ENCODE assay signal across 8 cellular contexts in genomic region chr9:27548055-27548741, GRCh38. TPM values are rescaled to one million over a fixed set of nuclear protein-coding genes. Genes with fewer than 3 reads are reported as not detected.
DNase-seq lines count a peak whose midpoint lies in the region; ATAC-seq and TF ChIP-seq lines count a peak whose summit lies in the region.

No MANE protein-coding gene starts in this region.

- H3K79me1 ChIP-seq in trophoblast cell (ENCODE audit: low read length), result no peaks in the 10 kb centered on the region

- H3K14ac ChIP-seq in trophoblast cell (ENCODE audit: low read length), result no peak overlapping the region

- H3K4ac ChIP-seq in trophoblast cell (ENCODE audit: low read depth, low read length), result no peak overlapping the region

- H3K4me1 ChIP-seq in trophoblast cell (ENCODE audit: control insufficient read depth in 1 of 2, insufficient read depth in 2 of 2, low read length in 2 of 2) (no peaks in the 10 kb centered on the region), suprapubic skin (no peaks in the 10 kb centered on the region)

- H3K23ac ChIP-seq in trophoblast cell (ENCODE audit: low read length), result no peak overlapping the region

- TF ChIP-seq CTCF in AG04450 (IDR thresholded peaks at IDR 0.05; ENCODE audit: low read depth, low read length), result peak; percentile 57
- TF ChIP-seq CTCF in suprapubic skin (IDR thresholded peaks at IDR 0.05), result peak in 1 of 2 donors; percentile 39

- peak; percentile 72 for ATAC-seq in GM18907 (IDR thresholded peaks at IDR 0.05; ENCODE audit: unreplicated experiment)
- no peak for ATAC-seq in HG03457 (IDR thresholded peaks at IDR 0.05; ENCODE audit: unreplicated experiment)

- no peak overlapping the region for H4K91ac ChIP-seq in trophoblast cell (ENCODE audit: low read depth, low read length)

- H3K9ac ChIP-seq in trophoblast cell (ENCODE audit: low read length), result no peak overlapping the region

- H3K36me3 Mint-ChIP-seq in activated CD4-positive, alpha-beta memory T cell treated with anti-CD3 and anti-CD28 coated beads, Interleukin-2, amount 10 ng/mL, durations not matched to agents 7 days and 5 days (ENCODE audit: low read depth), result peaks cover 2% of the 10 kb centered on the region

- no peak overlapping the region for H2AK5ac ChIP-seq in trophoblast cell (ENCODE audit: low read length)

- H3K9me3 Mint-ChIP-seq in activated CD4-positive, alpha-beta memory T cell treated with anti-CD3 and anti-CD28 coated beads, Interleukin-2, amount 10 ng/mL, durations not matched to agents 7 days and 5 days, result no peaks in the 10 kb centered on the region

- no peaks in the 10 kb centered on the region for H3K4me1 Mint-ChIP-seq in activated CD4-positive, alpha-beta memory T cell treated with anti-CD3 and anti-CD28 coated beads, Interleukin-2, amount 10 ng/mL, durations not matched to agents 7 days and 5 days

- H3K79me2 ChIP-seq in trophoblast cell (ENCODE audit: control insufficient read depth, insufficient read depth, low read length, poor library complexity), result no peaks in the 10 kb centered on the region

- no peak overlapping the region for H3K4me3 Mint-ChIP-seq in activated CD4-positive, alpha-beta memory T cell treated with anti-CD3 and anti-CD28 coated beads, Interleukin-2, amount 10 ng/mL, durations not matched to agents 7 days and 5 days

- CTCF ChIA-PET in AG04450 (lab: Charles Lee), result interaction anchor here (0.6 to 12.8 kb wide), 21 partner anchors 9 to 805 kb away, joined by 3 to 211 read pairs (median 5); partner anchors contain the start of genes CAAP1 and MOB3B
- CTCF ChIA-PET in activated CD4-positive, alpha-beta memory T cell treated with anti-CD3 and anti-CD28 coated beads, Interleukin-2, amount 10 ng/mL, durations not matched to agents 7 days and 5 days (lab: Charles Lee), result interaction anchor here (0.8 to 4.8 kb wide), 6 partner anchors 14 to 215 kb away, joined by 3 to 35 read pairs (median 4); partner anchors contain the start of gene MOB3B

- H2BK12ac ChIP-seq in trophoblast cell (ENCODE audit: low read length), result no peak overlapping the region

- H3K27ac ChIP-seq in AG04450 (ENCODE audit: low read depth, low read length) (no peak overlapping the region), trophoblast cell (ENCODE audit: low read depth, low read length) (no peak overlapping the region), suprapubic skin (no peak overlapping the region)

- H2BK5ac ChIP-seq in trophoblast cell (ENCODE audit: low read depth, low read length, poor library complexity), result no peak overlapping the region

- WGBS in trophoblast cell (ENCODE audit: extremely low coverage, insufficient coverage, insufficient read length), result no CpG with 5 or more reads among the region's 10 CpGs
- WGBS in suprapubic skin, result 37% methylated on average over 10 of the region's 10 CpGs

- H3K4me2 ChIP-seq in trophoblast cell (ENCODE audit: low read length), result no peak overlapping the region

- peaks cover 0 to 5% of the 10 kb centered on the region in 2 experiments for H3K36me3 ChIP-seq in trophoblast cell (ENCODE audit: control insufficient read depth in 1 of 2, insufficient read depth in 2 of 2, low read length in 2 of 2)
- peaks cover 11% of the 10 kb centered on the region for H3K36me3 ChIP-seq in suprapubic skin

- no peak for DNase-seq in AG04450 (ENCODE audit: low read depth, low spot score)
- DNase-seq in OCI-M1 (lab: John Stamatoyannopoulos, UW), result peak; percentile 69
- DNase-seq in fibroblast of gingiva (ENCODE audit: low read depth), result peak; percentile 56
- peak; percentile 4 to 71 for DNase-seq in trophoblast cell
- DNase-seq in suprapubic skin (ENCODE audit: low spot score in 2 of 2), result no peak
- no peak for DNase-seq in activated CD4-positive, alpha-beta memory T cell treated with anti-CD3 and anti-CD28 coated beads, Interleukin-2, amount 10 ng/mL, durations not matched to agents 7 days and 5 days

- TF ChIP-seq POLR2A in suprapubic skin (IDR thresholded peaks at IDR 0.05), result no peak

- no peak overlapping the region for H2BK120ac ChIP-seq in trophoblast cell (ENCODE audit: insufficient read depth, low read length, poor library complexity)

- TF ChIP-seq EP300 in suprapubic skin (IDR thresholded peaks at IDR 0.05), result no peak

- no peaks in the 10 kb centered on the region for H3K9me3 ChIP-seq in AG04450 (ENCODE audit: control insufficient read depth, insufficient read depth, low read length)
- H3K9me3 ChIP-seq in trophoblast cell (ENCODE audit: insufficient read depth, low read depth, low read length), result no peaks in the 10 kb centered on the region
- H3K9me3 ChIP-seq in suprapubic skin, result no peaks in the 10 kb centered on the region

- H2AFZ ChIP-seq in trophoblast cell (ENCODE audit: insufficient read depth, low read length, poor library complexity), result no peak overlapping the region

- H4K8ac ChIP-seq in trophoblast cell (ENCODE audit: low read depth, low read length), result no peak overlapping the region

- H3K27me3 Mint-ChIP-seq in activated CD4-positive, alpha-beta memory T cell treated with anti-CD3 and anti-CD28 coated beads, Interleukin-2, amount 10 ng/mL, durations not matched to agents 7 days and 5 days, result no peaks in the 10 kb centered on the region

- POLR2A ChIA-PET in AG04450 (lab: Yijun Ruan, JAX), result interaction anchor here (0.6 kb wide), 1 partner anchor 8 kb away, joined by 4 read pairs; no protein-coding TSS in a partner anchor
- POLR2A ChIA-PET in activated CD4-positive, alpha-beta memory T cell treated with anti-CD3 and anti-CD28 coated beads, Interleukin-2, amount 10 ng/mL, durations not matched to agents 7 days and 5 days (lab: Charles Lee), result no interaction called here

- H3K18ac ChIP-seq in trophoblast cell (ENCODE audit: low read length), result no peak overlapping the region

- no peak overlapping the region for H3K27ac Mint-ChIP-seq in activated CD4-positive, alpha-beta memory T cell treated with anti-CD3 and anti-CD28 coated beads, Interleukin-2, amount 10 ng/mL, durations not matched to agents 7 days and 5 days

- H3K27me3 ChIP-seq in AG04450 (ENCODE audit: control insufficient read depth, insufficient read depth, low read length), result no peaks in the 10 kb centered on the region
- H3K27me3 ChIP-seq in trophoblast cell (ENCODE audit: insufficient read depth, low read length), result no peaks in the 10 kb centered on the region
- H3K27me3 ChIP-seq in suprapubic skin, result no peaks in the 10 kb centered on the region

- H4K12ac ChIP-seq in trophoblast cell (ENCODE audit: low read depth, low read length), result no peak overlapping the region

- no peak overlapping the region for H3K4me3 ChIP-seq in AG04450 (ENCODE audit: low read depth, low read length)
- no peak overlapping the region for H3K4me3 ChIP-seq in trophoblast cell (ENCODE audit: low read depth, low read length)
- no peak overlapping the region for H3K4me3 ChIP-seq in suprapubic skin

RNA-seq across cellular contexts. Expression of gene MOB3B, which starts 18.6 kb away (rescaled TPM):
- polyA plus RNA-seq in AG04450 (2011; rRNA removed), result 0.32 and 0.38 TPM in 2 replicates
- polyA minus RNA-seq in AG04450 (2011; rRNA and poly(A)+ RNA removed), result 0.43 and 0.83 TPM in 2 replicates
- 24.9 and 25.0 TPM in 2 replicates for polyA plus RNA-seq in trophoblast cell (2013)
- 10 to 100 TPM in 2 of 4 donors, 1 to 10 TPM in 2; 8.2 to 21.5 (median 10.9) TPM for total RNA-seq in suprapubic skin
- under 1 TPM; 0.05 to 0.13 TPM for total RNA-seq in activated CD4-positive, alpha-beta memory T cell treated with anti-CD3 and anti-CD28 coated beads, Interleukin-2, amount 10 ng/mL, durations not matched to agents 7 days and 5 days

RNA-seq across cellular contexts. Expression of gene IFNK, which starts 24.1 kb away (rescaled TPM):
- polyA plus RNA-seq in AG04450 (2011; rRNA removed), result not detected in 2 replicates
- polyA minus RNA-seq in AG04450 (2011; rRNA and poly(A)+ RNA removed), result not detected in 2 replicates
- not detected in 2 replicates for polyA plus RNA-seq in trophoblast cell (2013)
- not detected for total RNA-seq in suprapubic skin
- total RNA-seq in activated CD4-positive, alpha-beta memory T cell treated with anti-CD3 and anti-CD28 coated beads, Interleukin-2, amount 10 ng/mL, durations not matched to agents 7 days and 5 days, result not detected

RNA-seq across cellular contexts. Expression of gene C9orf72, which starts 25.1 kb away (rescaled TPM):
- 3.4 and 4.6 TPM in 2 replicates for polyA plus RNA-seq in AG04450 (2011; rRNA removed)
- 1.9 and 4.3 TPM in 2 replicates for polyA minus RNA-seq in AG04450 (2011; rRNA and poly(A)+ RNA removed)
- 6.4 and 6.8 TPM in 2 replicates for polyA plus RNA-seq in trophoblast cell (2013)
- total RNA-seq in suprapubic skin, result 10 to 100 TPM; 12.2 to 48.3 (median 14.5) TPM
- 10 to 100 TPM in 1 of 2 experiments, 1 to 10 TPM in 1; 9.9 to 10.6 TPM for total RNA-seq in activated CD4-positive, alpha-beta memory T cell treated with anti-CD3 and anti-CD28 coated beads, Interleukin-2, amount 10 ng/mL, durations not matched to agents 7 days and 5 days

Comparison
In these comparisons a context has a peak if more than half of its experiments do, and no peak if none do; other contexts are left out.
1. DNase-seq: peak in OCI-M1 (single experiment), fibroblast of gingiva (single experiment) and trophoblast cell (2 of 2); none in AG04450 (single experiment), suprapubic skin (0 of 2) and activated CD4-positive, alpha-beta memory T cell treated with anti-CD3 and anti-CD28 coated beads, Interleukin-2, amount 10 ng/mL, durations not matched to agents 7 days and 5 days (single experiment).
2. RNA of gene MOB3B, which starts 18.6 kb away (total RNA-seq): 8.2 to 21.5 TPM in suprapubic skin; 0.05 to 0.13 TPM in activated CD4-positive, alpha-beta memory T cell treated with anti-CD3 and anti-CD28 coated beads, Interleukin-2, amount 10 ng/mL, durations not matched to agents 7 days and 5 days; every median in the first group is over 4 times any median in the second.